In the genomic region with DNA sequence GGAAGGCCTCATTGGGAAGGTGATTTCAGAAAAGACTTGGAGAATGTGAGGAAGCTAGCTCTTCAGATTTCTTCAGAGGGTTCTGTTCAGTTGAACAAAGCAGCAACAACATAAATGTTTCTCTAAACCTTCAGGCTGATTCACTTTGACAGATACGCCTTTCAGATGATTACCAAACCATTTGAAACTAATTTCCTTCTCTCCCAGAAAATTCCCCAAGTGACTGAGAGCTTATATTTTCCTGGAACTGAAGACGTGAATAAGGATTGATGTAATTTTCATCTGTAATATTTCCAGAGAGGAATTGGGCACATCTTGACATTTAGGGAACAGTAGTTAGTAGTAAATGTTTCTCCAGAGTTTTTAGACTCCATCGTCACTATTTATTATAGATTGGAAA, we compare ENCODE assay signal across 18 cellular contexts.
"Had no signal": no experiment of that assay in that cellular context is flagged by ENCODE, and none has a peak within 500 bp of the region (broad histone marks: within the 10 kb centered on the region; RNA-seq: fewer than 3 reads in every experiment).

No MANE protein-coding gene starts in this region.

- DNase-seq: activated CD4-positive, alpha-beta T cell treated with anti-CD3 and anti-CD28 coated beads for 36 hours; activated CD4-positive, alpha-beta T cell treated with anti-CD3 and anti-CD28 coated beads, Interleukin-2, amount 50 U/mL, for 4 hours; activated CD8-positive, alpha-beta memory T cell treated with anti-CD3 and anti-CD28 coated beads, Interleukin-2, amount 50 U/mL, for 48 hours; activated naive CD4-positive, alpha-beta T cell treated with Interleukin-2 at 50 U/mL for 16 hours; activated naive CD8-positive, alpha-beta T cell treated with anti-CD3 and anti-CD28 coated beads, Interleukin-2, amount 10 ng/mL, durations not matched to agents 7 days and 5 days; activated T-cell treated with anti-CD3 and anti-CD28 coated beads, Interleukin-2, amount 50 U/mL, for 4 hours; cortex of kidney; glutamatergic neuron; hippocampal formation; left ventricle myocardium superior; mammary epithelial cell; small intestine; stimulated activated CD4-positive, alpha-beta T cell treated with anti-CD3 and anti-CD28 coated beads, Interleukin-2, amount 100 ng/mL, for 48 hours; stimulated activated naive CD4-positive, alpha-beta T cell treated with Interleukin-2 at 50 U/mL for 16 hours; substantia nigra; T-cell; thyroid gland had no signal

- H3K4me3 ChIP-seq: thyroid gland had no signal

- ATAC-seq: activated CD4-positive, alpha-beta T cell treated with anti-CD3 and anti-CD28 coated beads for 36 hours; activated T-cell treated with anti-CD3 and anti-CD28 coated beads, Interleukin-2, amount 50 U/mL, for 4 hours; left ventricle myocardium superior; sciatic nerve; T-cell had no signal
